10 cellular contexts compared by ENCODE assay signal in genomic region chr2:183070942-183071844, GRCh38. TPM values are rescaled to one million over a fixed set of nuclear protein-coding genes. Genes with fewer than 3 reads are reported as not detected.
DNase-seq lines count a peak whose midpoint lies in the region; ATAC-seq and TF ChIP-seq lines count a peak whose summit lies in the region.
"Had no signal": no experiment of that assay in that cellular context is flagged by ENCODE, and none has a peak within 500 bp of the region (broad histone marks: within the 10 kb centered on the region; RNA-seq: fewer than 3 reads in every experiment).

No MANE protein-coding gene starts in this region.

- H3K4me3 ChIP-seq in CD8-positive, alpha-beta T cell (ENCODE audit: low read depth, low read length): no peak overlapping the region

- CTCF ChIA-PET in CD8-positive, alpha-beta T cell (lab: Charles Lee): no interaction called here

- DNase-seq in CD14-positive monocyte (ENCODE audit: low spot score): no peak
- DNase-seq in HUDEP-2 (lab: John Stamatoyannopoulos, UW; ENCODE audit: unreplicated experiment in 76 of 76): peak in 46 of 76 experiments; percentile 2 to 57 (median 21)
- DNase-seq in dermis microvascular lymphatic vessel endothelial cell (ENCODE audit: low read depth in 2 of 2): peak; percentile 46 to 68
- DNase-seq in medulla oblongata (ENCODE audit: extremely low spot score): peak; percentile 28
- DNase-seq in CD8-positive, alpha-beta T cell: no peak
- no peak for DNase-seq in stimulated activated naive CD4-positive, alpha-beta T cell treated with Interleukin-2 at 50 U/mL for 16 hours (lab: John Stamatoyannopoulos, UW)
- no peak for DNase-seq in activated naive CD4-positive, alpha-beta T cell treated with anti-CD3 and anti-CD28 coated beads, Interleukin-2, amount 50 U/mL, for 16 hours
- DNase-seq: amniotic stem cell, NCI-H345 had no signal

- no peaks in the 10 kb centered on the region for H3K27me3 ChIP-seq in CD8-positive, alpha-beta T cell (ENCODE audit: insufficient read depth, low read length)

- no peak overlapping the region for H3K27ac Mint-ChIP-seq in CD14-positive monocyte
- no peak overlapping the region for H3K27ac Mint-ChIP-seq in CD8-positive, alpha-beta T cell

- no peak for ATAC-seq in CD8-positive, alpha-beta T cell
- ATAC-seq in HG03571 (IDR thresholded peaks at IDR 0.05; ENCODE audit: unreplicated experiment): no peak

- H3K27ac ChIP-seq in CD8-positive, alpha-beta T cell (ENCODE audit: low read depth, low read length): no peak overlapping the region

- H3K9me3 ChIP-seq in CD8-positive, alpha-beta T cell (ENCODE audit: low read length): no peaks in the 10 kb centered on the region

- intact Hi-C loops in CD14-positive monocyte (cut with micrococcal nuclease): no loop called here
- intact Hi-C loops in CD8-positive, alpha-beta T cell (cut with DNase I, micrococcal nuclease): no loop called here

- H3K4me1 ChIP-seq in CD8-positive, alpha-beta T cell (ENCODE audit: insufficient read depth, low read length): no peaks in the 10 kb centered on the region

- no peaks in the 10 kb centered on the region for H3K36me3 Mint-ChIP-seq in CD14-positive monocyte
- H3K36me3 Mint-ChIP-seq in CD8-positive, alpha-beta T cell: no peaks in the 10 kb centered on the region

- peak; percentile 14 for TF ChIP-seq CTCF in CD14-positive monocyte (IDR thresholded peaks at IDR 0.05)
- TF ChIP-seq CTCF in CD8-positive, alpha-beta T cell (IDR thresholded peaks at IDR 0.05): no peak

- POLR2A ChIA-PET in CD8-positive, alpha-beta T cell (lab: Charles Lee): no interaction called here

- no peaks in the 10 kb centered on the region for H3K4me1 Mint-ChIP-seq in CD14-positive monocyte
- no peaks in the 10 kb centered on the region for H3K4me1 Mint-ChIP-seq in CD8-positive, alpha-beta T cell (ENCODE audit: low read depth)

- peaks cover 10 to 29% (median 27%) of the 10 kb centered on the region in 3 donors for H3K27me3 Mint-ChIP-seq in CD14-positive monocyte (ENCODE audit: low read depth in 3 of 3)
- peaks cover 27% of the 10 kb centered on the region for H3K27me3 Mint-ChIP-seq in CD8-positive, alpha-beta T cell (ENCODE audit: low read depth)

- H3K4me3 Mint-ChIP-seq in CD14-positive monocyte: peak overlapping the region in 1 of 2 donors; percentile 26
- H3K4me3 Mint-ChIP-seq in CD8-positive, alpha-beta T cell: no peak overlapping the region

- H3K36me3 ChIP-seq in CD8-positive, alpha-beta T cell (ENCODE audit: insufficient read depth, low read length): no peaks in the 10 kb centered on the region

- H3K9me3 Mint-ChIP-seq in CD14-positive monocyte: peaks cover 9 to 22% (median 15%) of the 10 kb centered on the region in 7 donors
- H3K9me3 Mint-ChIP-seq in CD8-positive, alpha-beta T cell: no peaks in the 10 kb centered on the region

RNA-seq across cellular contexts. Expression of gene DUSP19, which starts 7.4 kb away (rescaled TPM):
- polyA plus RNA-seq in CD14-positive monocyte: under 1 TPM; 0.25 to 0.30 TPM
- total RNA-seq in dermis microvascular lymphatic vessel endothelial cell: 2.1 and 2.4 TPM in 2 replicates
- under 1 TPM in 1 of 2 experiments, not detected in 1; 0.24 TPM for total RNA-seq in CD8-positive, alpha-beta T cell

RNA-seq across cellular contexts. Expression of gene NCKAP1, which starts 32.9 kb away (rescaled TPM):
- not detected for polyA plus RNA-seq in CD14-positive monocyte
- total RNA-seq in dermis microvascular lymphatic vessel endothelial cell: 97.3 and 165 TPM in 2 replicates
- total RNA-seq in CD8-positive, alpha-beta T cell: 1 to 10 TPM in 1 of 2 experiments, under 1 TPM in 1; 0.81 to 1.4 TPM

RNA-seq across cellular contexts. Expression of gene NUP35, which starts 53.0 kb away (rescaled TPM):
- 1 to 10 TPM; 1.5 to 2.0 TPM for polyA plus RNA-seq in CD14-positive monocyte
- 10.4 and 10.9 TPM in 2 replicates for total RNA-seq in dermis microvascular lymphatic vessel endothelial cell
- 10 to 100 TPM; 14.5 to 15.9 TPM for total RNA-seq in CD8-positive, alpha-beta T cell

Comparison
In these comparisons a context has a peak if more than half of its experiments do, and no peak if none do; other contexts are left out.
1. DNase-seq: peak in HUDEP-2 (46 of 76), dermis microvascular lymphatic vessel endothelial cell (2 of 2) and medulla oblongata (single experiment); none in CD14-positive monocyte (single experiment), CD8-positive, alpha-beta T cell (0 of 7), stimulated activated naive CD4-positive, alpha-beta T cell treated with Interleukin-2 at 50 U/mL for 16 hours (single experiment) and activated naive CD4-positive, alpha-beta T cell treated with anti-CD3 and anti-CD28 coated beads, Interleukin-2, amount 50 U/mL, for 16 hours (single experiment).
2. RNA of gene NCKAP1, which starts 32.9 kb away (total RNA-seq): 97.3 to 165 TPM in dermis microvascular lymphatic vessel endothelial cell; 0.81 to 1.4 TPM in CD8-positive, alpha-beta T cell; every median in the first group is over 10 times any median in the second.